In the genomic region with DNA sequence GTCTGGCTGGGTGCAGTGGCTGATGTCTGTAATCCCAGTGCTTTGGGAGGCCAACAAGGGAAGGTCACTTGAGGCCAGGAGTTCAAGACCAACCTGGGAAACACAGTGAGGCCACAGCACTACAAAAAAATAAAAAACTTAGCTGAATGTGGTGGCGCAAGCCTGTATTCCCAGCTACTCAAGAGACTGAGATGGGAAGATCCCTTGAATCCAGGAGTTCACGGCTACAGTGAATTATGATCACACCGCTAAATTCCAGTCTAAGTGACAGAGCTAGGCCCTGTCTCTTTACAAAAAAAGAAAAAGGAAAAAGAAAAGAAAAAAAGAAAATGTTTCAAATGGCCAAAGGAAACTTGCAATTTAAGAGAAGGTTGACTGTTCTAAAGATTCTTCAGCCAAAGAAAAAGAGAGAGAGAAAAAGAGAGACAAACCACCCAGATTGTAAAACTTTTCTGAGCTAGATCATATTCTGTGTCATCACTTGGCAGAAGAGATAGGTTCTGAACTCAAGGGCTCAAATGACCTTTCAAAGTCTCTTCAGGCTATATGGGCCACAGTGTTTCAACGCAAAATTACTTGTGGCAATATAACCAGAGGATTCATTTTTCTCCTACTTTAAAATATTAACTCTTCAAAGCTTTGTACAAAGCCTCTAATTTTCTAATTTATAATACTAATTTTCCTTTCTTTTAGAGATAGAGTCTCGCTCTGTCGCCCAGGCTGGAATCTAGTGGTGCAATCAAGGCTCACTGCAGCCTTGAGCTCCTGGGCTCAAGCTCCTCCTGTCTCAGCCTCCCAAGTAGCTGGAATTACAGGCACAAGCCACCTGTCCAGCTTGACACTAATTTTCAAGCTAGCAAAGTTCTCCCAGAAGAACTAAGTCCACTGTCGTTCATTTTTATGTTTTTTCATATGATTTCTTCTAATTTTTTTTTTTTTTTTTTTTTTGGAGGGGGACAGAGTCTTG, we compare ENCODE assay signal across 3 cellular contexts.
TF ChIP-seq lines count a peak whose summit lies in the region.

No MANE protein-coding gene starts in this region.

TF ChIP-seq in SK-N-SH treated with all-trans-retinoic acid at 6 μM for 48 hours, 23 proteins besides CTCF, POLR2A, EP300 and RAD21:
- TF ChIP-seq ZFP3 (CRISPR knock-in tag; IDR thresholded peaks at IDR 0.05) (no peak), PPARA (CRISPR knock-in tag; IDR thresholded peaks at IDR 0.05; ENCODE audit: borderline replicate concordance) (no peak), RARB (CRISPR knock-in tag; IDR thresholded peaks at IDR 0.05) (no peak), BACH2 (CRISPR knock-in tag; IDR thresholded peaks at IDR 0.05; ENCODE audit: borderline replicate concordance) (no peak), GLIS3 (CRISPR knock-in tag; IDR thresholded peaks at IDR 0.05) (no peak), ARNTL (CRISPR knock-in tag; IDR thresholded peaks at IDR 0.05; ENCODE audit: borderline replicate concordance, low read depth) (no peak), SNAI2 (CRISPR knock-in tag; IDR thresholded peaks at IDR 0.05) (no peak)
- TF ChIP-seq, protein P1, sequence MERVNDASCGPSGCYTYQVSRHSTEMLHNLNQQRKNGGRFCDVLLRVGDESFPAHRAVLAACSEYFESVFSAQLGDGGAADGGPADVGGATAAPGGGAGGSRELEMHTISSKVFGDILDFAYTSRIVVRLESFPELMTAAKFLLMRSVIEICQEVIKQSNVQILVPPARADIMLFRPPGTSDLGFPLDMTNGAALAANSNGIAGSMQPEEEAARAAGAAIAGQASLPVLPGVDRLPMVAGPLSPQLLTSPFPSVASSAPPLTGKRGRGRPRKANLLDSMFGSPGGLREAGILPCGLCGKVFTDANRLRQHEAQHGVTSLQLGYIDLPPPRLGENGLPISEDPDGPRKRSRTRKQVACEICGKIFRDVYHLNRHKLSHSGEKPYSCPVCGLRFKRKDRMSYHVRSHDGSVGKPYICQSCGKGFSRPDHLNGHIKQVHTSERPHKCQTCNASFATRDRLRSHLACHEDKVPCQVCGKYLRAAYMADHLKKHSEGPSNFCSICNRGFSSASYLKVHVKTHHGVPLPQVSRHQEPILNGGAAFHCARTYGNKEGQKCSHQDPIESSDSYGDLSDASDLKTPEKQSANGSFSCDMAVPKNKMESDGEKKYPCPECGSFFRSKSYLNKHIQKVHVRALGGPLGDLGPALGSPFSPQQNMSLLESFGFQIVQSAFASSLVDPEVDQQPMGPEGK (CRISPR knock-in tag; IDR thresholded peaks at IDR 0.05; ENCODE audit: borderline replicate concordance), result no peak

TF ChIP-seq in SK-N-SH, 30 proteins besides CTCF, POLR2A, EP300 and RAD21:
- TF ChIP-seq ELF1 (IDR thresholded peaks at IDR 0.05) (no peak), FOXJ3 (CRISPR knock-in tag; IDR thresholded peaks at IDR 0.05) (no peak), EZH2phosphoT487 (IDR thresholded peaks at IDR 0.05; ENCODE audit: borderline replicate concordance, low read depth) (no peak), SIN3A (IDR thresholded peaks at IDR 0.05; ENCODE audit: borderline replicate concordance, low read depth, low read length) (no peak), RFX5 (IDR thresholded peaks at IDR 0.05; ENCODE audit: low read length) (no peak), GABPA (IDR thresholded peaks at IDR 0.05; ENCODE audit: low read depth) (no peak), NFIC (IDR thresholded peaks at IDR 0.05; ENCODE audit: borderline replicate concordance) (no peak), RCOR1 (IDR thresholded peaks at IDR 0.05; ENCODE audit: low read length) (no peak), GATA2 (CRISPR knock-in tag; IDR thresholded peaks at IDR 0.05) (no peak), TCF12 (IDR thresholded peaks at IDR 0.05) (no peak), MXI1 (IDR thresholded peaks at IDR 0.05; ENCODE audit: low read depth, low read length) (no peak), JUND (IDR thresholded peaks at IDR 0.05) (no peak)
- TF ChIP-seq, protein P2, sequence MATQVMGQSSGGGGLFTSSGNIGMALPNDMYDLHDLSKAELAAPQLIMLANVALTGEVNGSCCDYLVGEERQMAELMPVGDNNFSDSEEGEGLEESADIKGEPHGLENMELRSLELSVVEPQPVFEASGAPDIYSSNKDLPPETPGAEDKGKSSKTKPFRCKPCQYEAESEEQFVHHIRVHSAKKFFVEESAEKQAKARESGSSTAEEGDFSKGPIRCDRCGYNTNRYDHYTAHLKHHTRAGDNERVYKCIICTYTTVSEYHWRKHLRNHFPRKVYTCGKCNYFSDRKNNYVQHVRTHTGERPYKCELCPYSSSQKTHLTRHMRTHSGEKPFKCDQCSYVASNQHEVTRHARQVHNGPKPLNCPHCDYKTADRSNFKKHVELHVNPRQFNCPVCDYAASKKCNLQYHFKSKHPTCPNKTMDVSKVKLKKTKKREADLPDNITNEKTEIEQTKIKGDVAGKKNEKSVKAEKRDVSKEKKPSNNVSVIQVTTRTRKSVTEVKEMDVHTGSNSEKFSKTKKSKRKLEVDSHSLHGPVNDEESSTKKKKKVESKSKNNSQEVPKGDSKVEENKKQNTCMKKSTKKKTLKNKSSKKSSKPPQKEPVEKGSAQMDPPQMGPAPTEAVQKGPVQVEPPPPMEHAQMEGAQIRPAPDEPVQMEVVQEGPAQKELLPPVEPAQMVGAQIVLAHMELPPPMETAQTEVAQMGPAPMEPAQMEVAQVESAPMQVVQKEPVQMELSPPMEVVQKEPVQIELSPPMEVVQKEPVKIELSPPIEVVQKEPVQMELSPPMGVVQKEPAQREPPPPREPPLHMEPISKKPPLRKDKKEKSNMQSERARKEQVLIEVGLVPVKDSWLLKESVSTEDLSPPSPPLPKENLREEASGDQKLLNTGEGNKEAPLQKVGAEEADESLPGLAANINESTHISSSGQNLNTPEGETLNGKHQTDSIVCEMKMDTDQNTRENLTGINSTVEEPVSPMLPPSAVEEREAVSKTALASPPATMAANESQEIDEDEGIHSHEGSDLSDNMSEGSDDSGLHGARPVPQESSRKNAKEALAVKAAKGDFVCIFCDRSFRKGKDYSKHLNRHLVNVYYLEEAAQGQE (IDR thresholded peaks at IDR 0.05; ENCODE audit: low read depth, low read length), result no peak
- TF ChIP-seq, protein P3, sequence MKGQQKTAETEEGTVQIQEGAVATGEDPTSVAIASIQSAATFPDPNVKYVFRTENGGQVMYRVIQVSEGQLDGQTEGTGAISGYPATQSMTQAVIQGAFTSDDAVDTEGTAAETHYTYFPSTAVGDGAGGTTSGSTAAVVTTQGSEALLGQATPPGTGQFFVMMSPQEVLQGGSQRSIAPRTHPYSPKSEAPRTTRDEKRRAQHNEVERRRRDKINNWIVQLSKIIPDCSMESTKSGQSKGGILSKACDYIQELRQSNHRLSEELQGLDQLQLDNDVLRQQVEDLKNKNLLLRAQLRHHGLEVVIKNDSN (IDR thresholded peaks at IDR 0.05; ENCODE audit: borderline replicate concordance, low read depth), result no peak
- TF ChIP-seq, protein P4, sequence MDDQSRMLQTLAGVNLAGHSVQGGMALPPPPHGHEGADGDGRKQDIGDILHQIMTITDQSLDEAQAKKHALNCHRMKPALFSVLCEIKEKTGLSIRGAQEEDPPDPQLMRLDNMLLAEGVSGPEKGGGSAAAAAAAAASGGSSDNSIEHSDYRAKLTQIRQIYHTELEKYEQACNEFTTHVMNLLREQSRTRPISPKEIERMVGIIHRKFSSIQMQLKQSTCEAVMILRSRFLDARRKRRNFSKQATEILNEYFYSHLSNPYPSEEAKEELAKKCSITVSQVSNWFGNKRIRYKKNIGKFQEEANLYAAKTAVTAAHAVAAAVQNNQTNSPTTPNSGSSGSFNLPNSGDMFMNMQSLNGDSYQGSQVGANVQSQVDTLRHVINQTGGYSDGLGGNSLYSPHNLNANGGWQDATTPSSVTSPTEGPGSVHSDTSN (IDR thresholded peaks at IDR 0.05), result no peak

TF ChIP-seq in K562, 482 proteins besides CTCF, POLR2A, EP300 and RAD21:
- TF ChIP-seq DPF2 (IDR thresholded peaks at IDR 0.05), result no peak
- TF ChIP-seq, protein P5, sequence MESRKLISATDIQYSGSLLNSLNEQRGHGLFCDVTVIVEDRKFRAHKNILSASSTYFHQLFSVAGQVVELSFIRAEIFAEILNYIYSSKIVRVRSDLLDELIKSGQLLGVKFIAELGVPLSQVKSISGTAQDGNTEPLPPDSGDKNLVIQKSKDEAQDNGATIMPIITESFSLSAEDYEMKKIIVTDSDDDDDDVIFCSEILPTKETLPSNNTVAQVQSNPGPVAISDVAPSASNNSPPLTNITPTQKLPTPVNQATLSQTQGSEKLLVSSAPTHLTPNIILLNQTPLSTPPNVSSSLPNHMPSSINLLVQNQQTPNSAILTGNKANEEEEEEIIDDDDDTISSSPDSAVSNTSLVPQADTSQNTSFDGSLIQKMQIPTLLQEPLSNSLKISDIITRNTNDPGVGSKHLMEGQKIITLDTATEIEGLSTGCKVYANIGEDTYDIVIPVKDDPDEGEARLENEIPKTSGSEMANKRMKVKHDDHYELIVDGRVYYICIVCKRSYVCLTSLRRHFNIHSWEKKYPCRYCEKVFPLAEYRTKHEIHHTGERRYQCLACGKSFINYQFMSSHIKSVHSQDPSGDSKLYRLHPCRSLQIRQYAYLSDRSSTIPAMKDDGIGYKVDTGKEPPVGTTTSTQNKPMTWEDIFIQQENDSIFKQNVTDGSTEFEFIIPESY (CRISPR knock-in tag; IDR thresholded peaks at IDR 0.05), result 0 out of 2 replicates have a peak, but pooled peaks have one; percentile 47
